Comparison of ENCODE assay signal across 19 cellular contexts in the genomic region with DNA sequence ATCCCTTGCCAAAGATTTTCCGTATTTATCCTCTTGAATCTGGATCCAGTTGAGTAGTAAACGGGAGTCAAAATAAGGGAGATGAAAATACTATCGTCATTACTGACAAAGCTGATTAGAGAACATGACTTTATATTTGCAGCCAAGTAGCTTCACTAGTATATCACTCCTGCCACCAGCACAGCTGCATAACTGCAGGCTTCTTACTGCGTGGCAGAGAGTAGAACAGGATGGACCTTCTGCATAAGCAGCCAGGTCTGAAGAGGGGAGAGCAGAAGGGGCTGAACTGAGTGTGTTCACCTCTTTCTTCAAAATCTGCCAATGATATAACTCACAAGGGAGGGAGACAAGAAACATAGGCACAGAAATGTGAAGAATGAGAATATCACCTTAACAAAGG.
"Had no signal": no experiment of that assay in that cellular context is flagged by ENCODE, and none has a peak within 500 bp of the region (broad histone marks: within the 10 kb centered on the region; RNA-seq: fewer than 3 reads in every experiment).

No MANE protein-coding gene starts in this region.

- H3K4me3 Mint-ChIP-seq: activated B cell treated with CpG ODN at 0.5 μM for 24 hours; activated CD4-positive, alpha-beta memory T cell treated with anti-CD3 and anti-CD28 coated beads, Interleukin-2, amount 10 ng/mL, durations not matched to agents 7 days and 5 days; activated naive CD4-positive, alpha-beta T cell treated with anti-CD3 and anti-CD28 coated beads, Interleukin-2, amount 50 U/mL, for 24 hours; endodermal cell had no signal

- H3K27me3 ChIP-seq: colonic mucosa, tibial artery had no signal

- FAIRE-seq: islet of Langerhans had no signal

- H3K4me2 ChIP-seq: SK-N-SH had no signal

- H2AFZ ChIP-seq: parathyroid adenoma had no signal

- DNase-seq: activated B cell treated with CpG ODN at 0.5 μM for 24 hours; activated CD4-positive, alpha-beta memory T cell treated with anti-CD3 and anti-CD28 coated beads, Interleukin-2, amount 10 ng/mL, durations not matched to agents 7 days and 5 days; activated CD4-positive, alpha-beta T cell treated with anti-CD3 and anti-CD28 coated beads for 48 hours; activated effector memory CD4-positive, alpha-beta T cell treated with anti-CD3 and anti-CD28 coated beads, Interleukin-2, amount 50 U/mL, for 16 hours; activated T-cell treated with anti-CD3 and anti-CD28 coated beads, Interleukin-2, amount 50 U/mL, for 1 hour; caudate nucleus; colonic mucosa; endodermal cell; foreskin fibroblast; hippocampal formation; SK-N-SH; stimulated activated CD4-positive, alpha-beta T cell treated with anti-CD3 and anti-CD28 coated beads, Interleukin-12 subunit alpha, Interleukin-12 subunit beta, amount 100 ng/mL, for 4 hours; stimulated activated CD4-positive, alpha-beta T cell treated with anti-CD3 and anti-CD28 coated beads, Interleukin-1b, Interleukin-23, amount 100 ng/mL, for 48 hours; stimulated activated naive CD4-positive, alpha-beta T cell treated with Interleukin-2 at 50 U/mL for 16 hours; tibial artery had no signal

- H3K79me2 ChIP-seq: parathyroid adenoma had no signal

- H3K4me1 ChIP-seq: colonic mucosa had no signal

- H3K4me1 Mint-ChIP-seq: activated CD4-positive, alpha-beta memory T cell treated with anti-CD3 and anti-CD28 coated beads, Interleukin-2, amount 10 ng/mL, durations not matched to agents 7 days and 5 days; activated naive CD4-positive, alpha-beta T cell treated with anti-CD3 and anti-CD28 coated beads, Interleukin-2, amount 50 U/mL, for 24 hours had no signal

- H3K27ac Mint-ChIP-seq: activated B cell treated with CpG ODN at 0.5 μM for 24 hours; activated CD4-positive, alpha-beta memory T cell treated with anti-CD3 and anti-CD28 coated beads, Interleukin-2, amount 10 ng/mL, durations not matched to agents 7 days and 5 days; activated naive CD4-positive, alpha-beta T cell treated with anti-CD3 and anti-CD28 coated beads, Interleukin-2, amount 50 U/mL, for 24 hours; endodermal cell had no signal

- H3K9ac ChIP-seq: parathyroid adenoma, SK-N-SH had no signal

- H3K9me3 Mint-ChIP-seq: activated CD4-positive, alpha-beta memory T cell treated with anti-CD3 and anti-CD28 coated beads, Interleukin-2, amount 10 ng/mL, durations not matched to agents 7 days and 5 days had no signal

- H3K9me3 ChIP-seq: colonic mucosa, tibial artery had no signal

- H3K27ac ChIP-seq: colonic mucosa, epithelial cell of prostate, parathyroid adenoma, tibial artery had no signal

- H3K36me3 ChIP-seq: colonic mucosa had no signal

- H3K27me3 Mint-ChIP-seq: activated B cell treated with CpG ODN at 0.5 μM for 24 hours; activated CD4-positive, alpha-beta memory T cell treated with anti-CD3 and anti-CD28 coated beads, Interleukin-2, amount 10 ng/mL, durations not matched to agents 7 days and 5 days; activated naive CD4-positive, alpha-beta T cell treated with anti-CD3 and anti-CD28 coated beads, Interleukin-2, amount 50 U/mL, for 24 hours had no signal

- H3K4me3 ChIP-seq: colonic mucosa, tibial artery had no signal
